ENCODE assay signal across 1 cellular context in the genomic region with DNA sequence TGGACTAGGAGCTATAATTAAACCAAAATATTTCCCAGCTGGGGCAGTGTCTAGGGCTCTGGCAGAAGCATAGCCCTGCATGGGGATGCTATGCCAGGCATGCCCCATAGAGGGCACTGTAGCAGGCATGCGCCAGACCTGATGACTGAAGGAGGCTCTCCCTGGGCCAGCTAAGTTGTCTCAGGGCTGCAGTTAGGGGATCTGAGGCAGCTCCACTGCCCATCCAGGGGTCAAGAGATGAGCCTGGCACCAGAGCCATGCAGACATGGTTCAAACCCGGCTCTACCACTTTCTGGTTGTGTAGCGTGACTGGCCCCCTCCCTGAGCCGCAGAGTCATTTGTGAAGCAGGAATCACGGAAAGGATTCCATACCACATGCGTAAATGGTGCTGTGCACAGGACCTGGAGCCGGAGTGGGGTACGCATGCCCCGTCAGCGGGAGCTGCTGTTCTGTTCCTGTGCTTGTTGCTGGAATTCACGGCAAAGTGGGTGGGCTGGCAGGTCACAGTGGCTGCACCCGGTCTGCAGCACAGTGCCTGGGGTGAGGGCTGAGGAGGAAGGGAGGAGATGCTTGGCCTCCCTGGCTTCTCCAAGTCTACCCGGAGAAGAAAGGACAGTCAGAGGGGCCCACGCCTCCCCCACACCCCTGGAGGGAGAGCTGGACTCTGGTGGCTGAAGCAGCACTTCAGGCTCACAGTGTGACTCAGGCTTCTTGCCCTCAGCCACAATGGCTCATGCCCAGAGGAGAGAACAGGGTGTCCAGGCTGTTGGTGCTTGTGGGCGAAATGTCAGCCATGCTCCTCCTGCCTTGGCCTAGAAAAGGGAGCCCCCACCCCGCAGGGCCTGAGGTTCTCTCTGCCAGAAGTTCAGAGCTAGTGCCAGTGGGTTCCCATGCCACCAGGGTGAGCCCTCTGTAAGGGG.
TF ChIP-seq lines count a peak whose summit lies in the region.

No MANE protein-coding gene starts in this region.

TF ChIP-seq in HepG2, 621 proteins besides CTCF, POLR2A, EP300 and RAD21 (continued from another document and continues in another):
- TF ChIP-seq, protein P1, sequence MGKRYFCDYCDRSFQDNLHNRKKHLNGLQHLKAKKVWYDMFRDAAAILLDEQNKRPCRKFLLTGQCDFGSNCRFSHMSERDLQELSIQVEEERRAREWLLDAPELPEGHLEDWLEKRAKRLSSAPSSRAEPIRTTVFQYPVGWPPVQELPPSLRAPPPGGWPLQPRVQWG (CRISPR knock-in tag; IDR thresholded peaks at IDR 0.05; ENCODE audit: borderline replicate concordance, low read depth) = no peak
- TF ChIP-seq MXD3 (CRISPR knock-in tag; IDR thresholded peaks at IDR 0.05) (0 out of 2 replicates have a peak, but pooled peaks have one; percentile 22), TCF7 (IDR thresholded peaks at IDR 0.05; ENCODE audit: low read depth) (no peak), FOXK2 (IDR thresholded peaks at IDR 0.05) (no peak), SMYD3 (CRISPR knock-in tag; IDR thresholded peaks at IDR 0.05) (no peak), BORCS8-MEF2B (CRISPR knock-in tag; IDR thresholded peaks at IDR 0.05) (0 out of 2 replicates have a peak, but pooled peaks have one; percentile 17), ZNF510 (CRISPR knock-in tag; IDR thresholded peaks at IDR 0.05; ENCODE audit: low read depth) (no peak), IRX3 (CRISPR knock-in tag; IDR thresholded peaks at IDR 0.05; ENCODE audit: borderline replicate concordance, low read depth) (no peak), HNRNPH1 (optimal IDR thresholded peaks at IDR 0.05; ENCODE audit: low read depth, low read length) (no peak), SMC3 (IDR thresholded peaks at IDR 0.05; ENCODE audit: low read length) (peak; percentile 36; the same call in 1 of the 2 replicates), HMGXB3 (CRISPR knock-in tag; IDR thresholded peaks at IDR 0.05; ENCODE audit: borderline replicate concordance) (no peak), ZNF180 (CRISPR knock-in tag; IDR thresholded peaks at IDR 0.05; ENCODE audit: borderline replicate concordance, low read depth) (no peak), POLR2AphosphoS2 (IDR thresholded peaks at IDR 0.05; ENCODE audit: low read depth, low read length) (no peak), PRPF4 (IDR thresholded peaks at IDR 0.05; ENCODE audit: low read depth, low read length, poor library complexity, severe bottlenecking) (no peak), ZNF781 (CRISPR knock-in tag; IDR thresholded peaks at IDR 0.05; ENCODE audit: borderline replicate concordance, not compliant biosample characterization) (no peak), ZSCAN25 (CRISPR knock-in tag; IDR thresholded peaks at IDR 0.05) (no peak), ZNF777 (CRISPR knock-in tag; IDR thresholded peaks at IDR 0.05) (no peak), ZNF644 (CRISPR knock-in tag; IDR thresholded peaks at IDR 0.05; ENCODE audit: low read depth) (no peak), SP4 (CRISPR knock-in tag; IDR thresholded peaks at IDR 0.05) (0 out of 2 replicates have a peak, but pooled peaks have one; percentile 46), ZNF232 (CRISPR knock-in tag; IDR thresholded peaks at IDR 0.05; ENCODE audit: borderline replicate concordance) (no peak), NRL (CRISPR knock-in tag; IDR thresholded peaks at IDR 0.05; ENCODE audit: borderline replicate concordance) (peak; percentile 89), ZNF264 (CRISPR knock-in tag; IDR thresholded peaks at IDR 0.05) (no peak), RFX1 (IDR thresholded peaks at IDR 0.05) (no peak), MED1 (CRISPR knock-in tag; IDR thresholded peaks at IDR 0.05) (0 out of 2 replicates have a peak, but pooled peaks have one; percentile 17), ZBTB2 (CRISPR knock-in tag; IDR thresholded peaks at IDR 0.05; ENCODE audit: low read depth) (no peak), RBM39 (IDR thresholded peaks at IDR 0.05; ENCODE audit: low read depth, low read length, poor library complexity, severe bottlenecking) (no peak), HNRNPK (IDR thresholded peaks at IDR 0.05; ENCODE audit: low read depth, low read length, poor library complexity, severe bottlenecking) (no peak), CHD4 (IDR thresholded peaks at IDR 0.05; ENCODE audit: borderline replicate concordance, low read length) (peak; percentile 27; the same call in 1 of the 2 replicates), TERF1 (CRISPR knock-in tag; IDR thresholded peaks at IDR 0.05) (no peak), HINFP (CRISPR knock-in tag; IDR thresholded peaks at IDR 0.05; ENCODE audit: low read depth) (no peak), NR0B2 (CRISPR knock-in tag; IDR thresholded peaks at IDR 0.05) (no peak), ZZZ3 (CRISPR knock-in tag; IDR thresholded peaks at IDR 0.05; ENCODE audit: borderline replicate concordance) (no peak), HNF4A (CRISPR knock-in tag; IDR thresholded peaks at IDR 0.05) (no peak), XRCC5 (optimal IDR thresholded peaks at IDR 0.05; ENCODE audit: low read length) (no peak), PTBP1 (IDR thresholded peaks at IDR 0.05; ENCODE audit: low read depth, low read length, poor library complexity, severe bottlenecking) (no peak), TP53 (CRISPR knock-in tag; conservative IDR thresholded peaks at IDR 0.05) (no peak), ZHX2 (IDR thresholded peaks at IDR 0.05; ENCODE audit: low read depth) (no peak), ZHX2 (CRISPR knock-in tag; IDR thresholded peaks at IDR 0.05; ENCODE audit: borderline replicate concordance) (no peak)
- TF ChIP-seq, protein P2, sequence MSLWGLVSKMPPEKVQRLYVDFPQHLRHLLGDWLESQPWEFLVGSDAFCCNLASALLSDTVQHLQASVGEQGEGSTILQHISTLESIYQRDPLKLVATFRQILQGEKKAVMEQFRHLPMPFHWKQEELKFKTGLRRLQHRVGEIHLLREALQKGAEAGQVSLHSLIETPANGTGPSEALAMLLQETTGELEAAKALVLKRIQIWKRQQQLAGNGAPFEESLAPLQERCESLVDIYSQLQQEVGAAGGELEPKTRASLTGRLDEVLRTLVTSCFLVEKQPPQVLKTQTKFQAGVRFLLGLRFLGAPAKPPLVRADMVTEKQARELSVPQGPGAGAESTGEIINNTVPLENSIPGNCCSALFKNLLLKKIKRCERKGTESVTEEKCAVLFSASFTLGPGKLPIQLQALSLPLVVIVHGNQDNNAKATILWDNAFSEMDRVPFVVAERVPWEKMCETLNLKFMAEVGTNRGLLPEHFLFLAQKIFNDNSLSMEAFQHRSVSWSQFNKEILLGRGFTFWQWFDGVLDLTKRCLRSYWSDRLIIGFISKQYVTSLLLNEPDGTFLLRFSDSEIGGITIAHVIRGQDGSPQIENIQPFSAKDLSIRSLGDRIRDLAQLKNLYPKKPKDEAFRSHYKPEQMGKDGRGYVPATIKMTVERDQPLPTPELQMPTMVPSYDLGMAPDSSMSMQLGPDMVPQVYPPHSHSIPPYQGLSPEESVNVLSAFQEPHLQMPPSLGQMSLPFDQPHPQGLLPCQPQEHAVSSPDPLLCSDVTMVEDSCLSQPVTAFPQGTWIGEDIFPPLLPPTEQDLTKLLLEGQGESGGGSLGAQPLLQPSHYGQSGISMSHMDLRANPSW (CRISPR knock-in tag; IDR thresholded peaks at IDR 0.05; ENCODE audit: borderline replicate concordance) = no peak
